In the genomic region with DNA sequence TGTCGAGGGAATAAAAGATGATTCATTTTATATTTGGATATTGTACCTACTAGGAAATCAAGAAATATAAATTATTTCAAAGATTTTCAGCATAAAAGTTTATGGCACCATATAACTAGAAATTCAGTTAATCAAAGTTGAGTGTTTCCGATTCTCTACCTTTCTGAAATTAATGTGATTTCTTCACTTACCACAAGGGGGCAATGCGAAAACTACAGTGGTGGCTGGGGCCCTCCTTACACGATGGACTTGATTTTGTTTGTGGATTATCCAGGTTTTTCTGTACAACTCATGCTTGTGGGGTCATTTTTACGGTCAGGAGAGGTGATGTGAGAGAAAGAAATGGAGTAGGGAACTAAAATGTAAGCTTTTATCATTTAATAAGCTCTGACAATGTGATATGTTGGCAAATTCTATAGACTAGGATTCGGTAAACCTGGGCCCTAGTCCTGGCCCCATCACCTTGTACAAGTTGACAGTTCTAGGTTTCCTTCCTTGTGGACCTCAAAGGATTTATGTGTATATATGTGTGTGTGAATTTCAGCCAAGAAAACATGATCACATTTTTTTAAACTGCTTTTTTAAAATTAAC, we compare ENCODE assay signal across 10 cellular contexts. TPM values are rescaled to one million over a fixed set of nuclear protein-coding genes. Genes with fewer than 3 reads are reported as not detected.
A peak's percentile ranks its signal among the peaks of the same experiment; 100 is the strongest.
DNase-seq lines count a peak whose midpoint lies in the region; ATAC-seq and TF ChIP-seq lines count a peak whose summit lies in the region.
"Had no signal": no experiment of that assay in that cellular context is flagged by ENCODE, and none has a peak within 500 bp of the region (broad histone marks: within the 10 kb centered on the region; RNA-seq: fewer than 3 reads in every experiment).

No MANE protein-coding gene starts in this region.

- POLR2A ChIA-PET in CD4-positive, alpha-beta T cell (lab: Charles Lee) = no interaction called here

- no peaks in the 10 kb centered on the region for H3K27me3 ChIP-seq in CD4-positive, alpha-beta T cell (ENCODE audit: control insufficient read depth, insufficient read depth, low read length)

- H3K27ac Mint-ChIP-seq in CD4-positive, alpha-beta T cell = no peak overlapping the region
- H3K27ac Mint-ChIP-seq in glutamatergic neuron (ENCODE audit: unreplicated experiment) = no peak overlapping the region
- H3K27ac Mint-ChIP-seq: stimulated activated naive CD8-positive, alpha-beta T cell treated with anti-CD3 and anti-CD28 coated beads, Interleukin-15, Interleukin-2, amounts not matched to agents 100 ng/mL and 50 ng/mL, for 24 hours had no signal

- no peak overlapping the region for H3K27ac ChIP-seq in CD4-positive, alpha-beta T cell (ENCODE audit: low read depth, low read length)

- no peak overlapping the region for H3K4me3 Mint-ChIP-seq in CD4-positive, alpha-beta T cell
- H3K4me3 Mint-ChIP-seq in glutamatergic neuron (ENCODE audit: unreplicated experiment) = no peak overlapping the region
- H3K4me3 Mint-ChIP-seq: stimulated activated naive CD8-positive, alpha-beta T cell treated with anti-CD3 and anti-CD28 coated beads, Interleukin-15, Interleukin-2, amounts not matched to agents 100 ng/mL and 50 ng/mL, for 24 hours had no signal

- H3K4me1 Mint-ChIP-seq in CD4-positive, alpha-beta T cell (ENCODE audit: low read depth) = no peaks in the 10 kb centered on the region
- H3K4me1 Mint-ChIP-seq in glutamatergic neuron (ENCODE audit: low read depth, unreplicated experiment) = peaks cover 4% of the 10 kb centered on the region

- H3K36me3 Mint-ChIP-seq in CD4-positive, alpha-beta T cell (ENCODE audit: low read depth) = no peaks in the 10 kb centered on the region
- H3K36me3 Mint-ChIP-seq in glutamatergic neuron (ENCODE audit: unreplicated experiment) = no peaks in the 10 kb centered on the region

- no peak for DNase-seq in CD4-positive, alpha-beta T cell
- DNase-seq in RPMI7951 (ENCODE audit: low read depth) (peak; percentile 9), glutamatergic neuron (no peak), NCI-H226 (no peak)

- no peaks in the 10 kb centered on the region for H3K9me3 Mint-ChIP-seq in CD4-positive, alpha-beta T cell
- H3K9me3 Mint-ChIP-seq in glutamatergic neuron (ENCODE audit: unreplicated experiment) = peaks cover 3% of the 10 kb centered on the region

- no peak for ATAC-seq in CD4-positive, alpha-beta T cell (ENCODE audit: poor library complexity)
- ATAC-seq in GM21529 (IDR thresholded peaks at IDR 0.05; ENCODE audit: unreplicated experiment) = peak; percentile 69
- no peak for ATAC-seq in HG03439 (IDR thresholded peaks at IDR 0.05; ENCODE audit: unreplicated experiment)
- no peak for ATAC-seq in HG02571 (IDR thresholded peaks at IDR 0.05; ENCODE audit: unreplicated experiment)
- no peak for ATAC-seq in HG03460 (IDR thresholded peaks at IDR 0.05; ENCODE audit: unreplicated experiment)

- CTCF ChIA-PET in CD4-positive, alpha-beta T cell (lab: Charles Lee) = interaction anchor here (0.6 kb wide), 1 partner anchor 16 kb away, joined by 3 read pairs; no protein-coding TSS in a partner anchor

- peak; percentile 66 for TF ChIP-seq CTCF in CD4-positive, alpha-beta T cell (IDR thresholded peaks at IDR 0.05)
- TF ChIP-seq CTCF in glutamatergic neuron (IDR thresholded peaks at IDR 0.05; ENCODE audit: partially characterized antibody, unreplicated experiment) = peak; percentile 77

- H3K27me3 Mint-ChIP-seq in CD4-positive, alpha-beta T cell = no peaks in the 10 kb centered on the region
- no peaks in the 10 kb centered on the region for H3K27me3 Mint-ChIP-seq in glutamatergic neuron (ENCODE audit: unreplicated experiment)

- H3K9me3 ChIP-seq in CD4-positive, alpha-beta T cell (ENCODE audit: control insufficient read depth, low read length) = peaks cover 5% of the 10 kb centered on the region

- intact Hi-C loops in CD4-positive, alpha-beta T cell (cut with DNase I, micrococcal nuclease) = no loop called here

RNA-seq across cellular contexts. Expression of a gene that starts 47.6 kb away (rescaled TPM):
- not detected for total RNA-seq in CD4-positive, alpha-beta T cell
- total RNA-seq in RPMI7951 (2014; rRNA removed; shearing (Covaris generic)) = not detected in 2 replicates
- total RNA-seq in glutamatergic neuron (ENCODE audit: unreplicated experiment) = not detected
- total RNA-seq: glomerular endothelial cell had no signal

RNA-seq across cellular contexts. Expression of a gene that starts 58.5 kb away (rescaled TPM):
- under 1 TPM in 1 of 2 experiments, not detected in 1; 0.17 TPM for total RNA-seq in CD4-positive, alpha-beta T cell
- 49.0 and 53.0 TPM in 2 replicates for total RNA-seq in RPMI7951 (2014; rRNA removed; shearing (Covaris generic))
- 7.1 TPM for total RNA-seq in glutamatergic neuron (ENCODE audit: unreplicated experiment)
